In the genomic region with DNA sequence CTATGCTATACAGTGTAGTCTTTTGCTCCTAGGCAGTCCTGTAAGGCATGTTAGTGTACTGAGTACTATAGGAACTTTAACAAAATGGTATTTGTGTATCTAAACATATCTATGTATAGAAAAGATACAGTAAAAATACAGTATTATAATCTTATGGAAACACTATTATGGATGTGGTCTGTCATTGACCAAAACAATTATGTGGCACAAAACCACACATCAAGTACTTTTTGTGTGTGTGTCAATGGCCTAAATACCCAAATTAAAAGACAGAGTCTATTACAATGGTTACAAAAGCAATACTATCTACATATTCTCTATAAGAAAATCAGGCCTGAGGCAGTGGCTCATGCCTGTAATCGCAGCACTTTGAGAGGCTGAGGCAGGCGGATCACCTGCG, we compare ENCODE assay signal across 3 cellular contexts.
"Had no signal": no experiment of that assay in that cellular context is flagged by ENCODE, and none has a peak within 500 bp of the region (broad histone marks: within the 10 kb centered on the region; RNA-seq: fewer than 3 reads in every experiment).

No MANE protein-coding gene starts in this region.

- DNase-seq: GDM1, GF-D8 had no signal

- ATAC-seq: GM12878 had no signal

- H3K4me3 ChIP-seq: GM12878 had no signal
